Comparison of ENCODE assay signal across 1 cellular context in genomic region chrX:39614680-39614998, GRCh38.
TF ChIP-seq lines count a peak whose summit lies in the region.

No MANE protein-coding gene starts in this region.

TF ChIP-seq in H1, 55 proteins besides CTCF, POLR2A, EP300 and RAD21:
- TF ChIP-seq SP2 (IDR thresholded peaks at IDR 0.05; ENCODE audit: low read length) (no peak), NRF1 (IDR thresholded peaks at IDR 0.05; ENCODE audit: low read depth, low read length) (no peak), SUZ12 (IDR thresholded peaks at IDR 0.05; ENCODE audit: low read length) (no peak), BACH1 (IDR thresholded peaks at IDR 0.05; ENCODE audit: low read length) (no peak), SRF (IDR thresholded peaks at IDR 0.05; ENCODE audit: low read depth, low read length) (no peak), BCL11A (IDR thresholded peaks at IDR 0.05; ENCODE audit: low read depth in 2 of 2, low read length in 2 of 2) (no peak), EZH2 (IDR thresholded peaks at IDR 0.05; ENCODE audit: low read depth, low read length, severe bottlenecking) (no peak), MAFK (IDR thresholded peaks at IDR 0.05; ENCODE audit: low read depth, low read length) (no peak), MAX (IDR thresholded peaks at IDR 0.05) (no peak)
